ENCODE assay signal across 3 cellular contexts in genomic region chr7:89738549-89738948, GRCh38.
TF ChIP-seq lines count a peak whose summit lies in the region.

No MANE protein-coding gene starts in this region.

TF ChIP-seq in IMR-90, 13 proteins besides CTCF, POLR2A, EP300 and RAD21:
- TF ChIP-seq CEBPB (IDR thresholded peaks at IDR 0.05; ENCODE audit: low read depth, low read length), result peak; percentile 59
- TF ChIP-seq ELK1 (IDR thresholded peaks at IDR 0.05; ENCODE audit: borderline replicate concordance, low read depth, low read length), result no peak

TF ChIP-seq in K562, 482 proteins besides CTCF, POLR2A, EP300 and RAD21:
- TF ChIP-seq CEBPB (tag; IDR thresholded peaks at IDR 0.05) (peak; percentile 31), CAMTA2 (CRISPR knock-in tag; conservative IDR thresholded peaks at IDR 0.05) (no peak), TFAM (CRISPR knock-in tag; conservative IDR thresholded peaks at IDR 0.05) (no peak), ZKSCAN3 (CRISPR knock-in tag; IDR thresholded peaks at IDR 0.05) (no peak), RBM34 (IDR thresholded peaks at IDR 0.05; ENCODE audit: borderline replicate concordance, insufficient read depth, low read length) (no peak), TFAP4 (CRISPR knock-in tag; IDR thresholded peaks at IDR 0.05; ENCODE audit: borderline replicate concordance) (no peak), HDAC6 (IDR thresholded peaks at IDR 0.05; ENCODE audit: low read depth, low read length) (no peak), ZNF140 (CRISPR knock-in tag; IDR thresholded peaks at IDR 0.05) (no peak), ZNF277 (CRISPR knock-in tag; IDR thresholded peaks at IDR 0.05; ENCODE audit: borderline replicate concordance) (no peak), TEAD4 (IDR thresholded peaks at IDR 0.05; ENCODE audit: low read length) (no peak), TEAD4 (CRISPR knock-in tag; IDR thresholded peaks at IDR 0.05; ENCODE audit: borderline replicate concordance) (no peak), MXD1 (CRISPR knock-in tag; IDR thresholded peaks at IDR 0.05; ENCODE audit: borderline replicate concordance, poor library complexity, severe bottlenecking) (no peak), CEBPG (CRISPR knock-in tag; IDR thresholded peaks at IDR 0.05) (no peak), CEBPG (tag; conservative IDR thresholded peaks at IDR 0.05 in 1 of 2, IDR thresholded peaks at IDR 0.05 in 1 of 2) (peak in 1 of 2 experiments; percentile 79; a peak in 2 of 4 replicates), ESRRB (CRISPR knock-in tag; IDR thresholded peaks at IDR 0.05; ENCODE audit: borderline replicate concordance) (no peak)

TF ChIP-seq in H1, 55 proteins besides CTCF, POLR2A, EP300 and RAD21:
- TF ChIP-seq JUND (IDR thresholded peaks at IDR 0.05; ENCODE audit: low read length), result no peak
- TF ChIP-seq CEBPB (IDR thresholded peaks at IDR 0.05; ENCODE audit: low read depth, low read length), result 0 out of 2 replicates have a peak, but pooled peaks have one; percentile 29
- TF ChIP-seq SRF (IDR thresholded peaks at IDR 0.05; ENCODE audit: low read depth, low read length), result no peak
